9 cellular contexts compared by ENCODE assay signal in genomic region chr14:49688701-49689030, GRCh38. TPM values are rescaled to one million over a fixed set of nuclear protein-coding genes. Genes with fewer than 3 reads are reported as not detected.
DNase-seq lines count a peak whose midpoint lies in the region; ATAC-seq and TF ChIP-seq lines count a peak whose summit lies in the region.
"Had no signal": no experiment of that assay in that cellular context is flagged by ENCODE, and none has a peak within 500 bp of the region (broad histone marks: within the 10 kb centered on the region; RNA-seq: fewer than 3 reads in every experiment).

No MANE protein-coding gene starts in this region.

- H3K27me3 ChIP-seq in PC-3 (ENCODE audit: low read length) (no peaks in the 10 kb centered on the region), esophagus muscularis mucosa (no peaks in the 10 kb centered on the region), rectal smooth muscle tissue (ENCODE audit: control insufficient read depth, insufficient read depth, low read length) (no peaks in the 10 kb centered on the region)

- H3K27ac ChIP-seq in PC-3 (ENCODE audit: low read length) (no peak overlapping the region), esophagus muscularis mucosa (replicated peaks in 1 of 4) (peak overlapping the region; percentile 76 to 90 (median 80)), rectal smooth muscle tissue (ENCODE audit: low read depth, low read length) (peak overlapping the region; percentile 85)

- H3K36me3 ChIP-seq in ES-I3 (ENCODE audit: insufficient read depth, low read length): no peaks in the 10 kb centered on the region
- no peaks in the 10 kb centered on the region for H3K36me3 ChIP-seq in PC-3 (ENCODE audit: low read depth, low read length)
- H3K36me3 ChIP-seq in esophagus muscularis mucosa: no peaks in the 10 kb centered on the region
- no peaks in the 10 kb centered on the region for H3K36me3 ChIP-seq in rectal smooth muscle tissue (ENCODE audit: control insufficient read depth, insufficient read depth, low read length)

- DNase-seq in PC-3 (no peak), esophagus muscularis mucosa (ENCODE audit: extremely low spot score) (no peak), NCI-H526 treated with DMSO at 0.1 percent for 48 hours (lab: John Stamatoyannopoulos, UW) (no peak), erythroblast (lab: John Stamatoyannopoulos, UW) (no peak), NCI-H446 (lab: John Stamatoyannopoulos, UW) (no peak)
- DNase-seq: SIG-M5 had no signal

- TF ChIP-seq CTCF in PC-3 (conservative IDR thresholded peaks at IDR 0.05; ENCODE audit: low read depth, low read length): no peak
- no peak for TF ChIP-seq CTCF in esophagus muscularis mucosa (IDR thresholded peaks at IDR 0.05)

- no peak for TF ChIP-seq POLR2A in esophagus muscularis mucosa (IDR thresholded peaks at IDR 0.05; ENCODE audit: low read depth)
- TF ChIP-seq POLR2A in erythroblast (IDR thresholded peaks at IDR 0.05; ENCODE audit: low read length): no peak

- CTCF ChIA-PET in PC-3 (lab: Charles Lee): no interaction called here

- ATAC-seq in PC-3 (no peak), HG03439 (IDR thresholded peaks at IDR 0.05; ENCODE audit: unreplicated experiment) (no peak)

- POLR2A ChIA-PET in PC-3 (lab: Charles Lee; ENCODE audit: unreplicated experiment): interaction anchor here (0.6 to 1.4 kb wide), 2 partner anchors 79 to 81 kb away, joined by 6 to 8 read pairs; partner anchors contain the start of gene KLHDC2

- intact Hi-C loops in PC-3 (cut with micrococcal nuclease): no loop called here
- intact Hi-C loops in esophagus muscularis mucosa (cut with DNase I): no loop called here

- H3K9me3 ChIP-seq in ES-I3 (ENCODE audit: control insufficient read depth, insufficient read depth, low read length): no peaks in the 10 kb centered on the region
- no peaks in the 10 kb centered on the region for H3K9me3 ChIP-seq in PC-3 (ENCODE audit: low read length)
- no peaks in the 10 kb centered on the region for H3K9me3 ChIP-seq in esophagus muscularis mucosa

- H4K20me1 ChIP-seq in PC-3 (ENCODE audit: low read length): no peaks in the 10 kb centered on the region

- H3K4me1 ChIP-seq in ES-I3 (ENCODE audit: insufficient read depth, low read length) (peaks cover 3% of the 10 kb centered on the region; the same call in 1 of the 2 replicates), PC-3 (ENCODE audit: insufficient read depth, low read length) (peaks cover 5% of the 10 kb centered on the region; the same call in 1 of the 2 replicates), esophagus muscularis mucosa (peaks cover 7 to 22% (median 17%) of the 10 kb centered on the region in 4 donors), rectal smooth muscle tissue (ENCODE audit: control insufficient read depth, insufficient read depth, low read length) (peaks cover 2% of the 10 kb centered on the region)

- peaks cover 29% of the 10 kb centered on the region for H3K79me2 ChIP-seq in PC-3 (ENCODE audit: low read length)

- H3K4me3 ChIP-seq in PC-3 (ENCODE audit: low read length): no peak overlapping the region
- peak overlapping the region; percentile 70 to 85 (median 76) for H3K4me3 ChIP-seq in esophagus muscularis mucosa
- peak overlapping the region; percentile 76 for H3K4me3 ChIP-seq in rectal smooth muscle tissue (ENCODE audit: low read length)

- BruUV-seq in PC-3 (replicated peaks; lab: Mats Ljungman, UMichigan): no TSS peak

- H3F3A ChIP-seq in PC-3 (ENCODE audit: low read length, unreplicated experiment): peaks cover 7% of the 10 kb centered on the region

- H3K9me2 ChIP-seq in PC-3 (replicated peaks; ENCODE audit: low read length): no peaks in the 10 kb centered on the region

- H3K4me2 ChIP-seq in PC-3 (ENCODE audit: low read length): no peak overlapping the region

- WGBS in esophagus muscularis mucosa: 89% methylated on average over 8 of the region's 8 CpGs

- peak overlapping the region; percentile 92 for H2AFZ ChIP-seq in PC-3 (ENCODE audit: low read length)

- no peak for TF ChIP-seq EP300 in esophagus muscularis mucosa (IDR thresholded peaks at IDR 0.05)

- H3K9ac ChIP-seq in ES-I3 (ENCODE audit: low read depth, low read length): peak overlapping the region; percentile 61
- peak overlapping the region; percentile 88; the same call in 1 of the 2 replicates for H3K9ac ChIP-seq in PC-3 (ENCODE audit: low read length)
- no peak overlapping the region for H3K9ac ChIP-seq in rectal smooth muscle tissue (ENCODE audit: low read length)

RNA-seq across cellular contexts. Expression of gene POLE2, which starts 0.7 kb away (rescaled TPM):
- total RNA-seq in PC-3 (2014; rRNA removed): 26.6 and 38.6 TPM in 2 replicates
- under 1 TPM in 3 of 4 donors, not detected in 1; 0.39 to 0.83 (median 0.46) TPM for total RNA-seq in esophagus muscularis mucosa

RNA-seq across cellular contexts. Expression of gene KLHDC1, which starts 4.3 kb away (rescaled TPM):
- total RNA-seq in PC-3 (2014; rRNA removed) (0.07 and 0.58 TPM in 2 replicates), esophagus muscularis mucosa (1 to 10 TPM; 7.6 to 8.3 (median 8.0) TPM)

RNA-seq across cellular contexts. Expression of gene DNAAF2, which starts 53.6 kb away (rescaled TPM):
- total RNA-seq in PC-3 (2014; rRNA removed): 23.2 and 31.3 TPM in 2 replicates
- total RNA-seq in esophagus muscularis mucosa: 1 to 10 TPM; 6.5 to 8.8 (median 7.6) TPM

Comparison
In these comparisons a context has a peak if more than half of its experiments do, and no peak if none do; other contexts are left out.
1. RNA of gene POLE2, which starts 0.7 kb away (total RNA-seq): 26.6 to 38.6 TPM in PC-3; 0.39 to 0.83 TPM in esophagus muscularis mucosa; every median in the first group is over 10 times any median in the second.